ENCODE assay signal across 8 cellular contexts in the genomic region with DNA sequence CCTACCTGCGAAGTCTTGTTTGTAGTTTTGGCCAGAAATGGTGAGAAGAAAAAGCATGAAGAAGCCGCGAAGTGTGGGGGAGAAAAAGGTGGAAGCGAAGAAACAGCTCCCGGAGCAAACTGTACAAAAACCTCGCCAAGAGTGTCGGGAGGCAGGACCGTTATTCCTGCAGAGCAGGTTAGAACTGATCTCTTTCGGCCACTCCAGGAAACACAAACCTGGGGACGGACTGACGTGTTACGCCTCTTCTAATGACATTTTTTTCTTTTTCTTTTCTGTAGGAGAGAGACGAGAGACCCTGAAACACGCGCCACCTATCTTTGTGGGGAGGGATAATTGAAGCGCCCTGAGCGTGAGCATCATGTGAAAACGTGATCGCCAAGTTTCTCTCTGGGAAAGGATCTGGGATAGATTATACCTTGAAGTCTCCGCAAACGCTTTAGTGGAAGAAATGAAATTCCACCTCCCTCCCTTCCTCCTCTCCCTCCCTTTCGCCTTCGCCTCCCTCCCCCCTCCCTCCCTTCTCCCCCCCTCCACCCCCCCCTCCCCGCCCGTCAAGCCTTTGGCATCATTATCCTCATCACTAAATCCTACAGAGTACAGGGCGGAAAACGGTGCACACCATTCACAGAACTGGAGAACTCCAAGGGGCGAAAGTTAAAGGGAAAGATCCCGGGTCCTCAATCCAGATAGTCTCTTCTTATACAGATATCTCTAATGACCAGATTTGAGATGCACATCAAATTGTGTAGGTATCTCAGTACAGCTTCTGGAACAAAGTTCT. TPM values are rescaled to one million over a fixed set of nuclear protein-coding genes. Genes with fewer than 3 reads are reported as not detected.
DNase-seq lines count a peak whose midpoint lies in the region; ATAC-seq and TF ChIP-seq lines count a peak whose summit lies in the region.

A gene (minus strand): TSS at position 186 of the 784 bp plus-strand sequence. CDS start 2,769 bp downstream, outside the sequence.

- H3K27me3 ChIP-seq in prostate gland (replicated peaks; ENCODE audit: insufficient read depth), result peaks cover 13% of the 10 kb centered on the region

- DNase-seq in activated gamma-delta T cell treated with Interleukin-2 at 50 U/mL for 16 hours (peak; percentile 36), activated gamma-delta T cell (lab: John Stamatoyannopoulos, UW) (no peak), NCI-H748 treated with DMSO at 0.1 percent for 48 hours (lab: John Stamatoyannopoulos, UW) (peak; percentile 49), amygdala (lab: John Stamatoyannopoulos, UW) (peak in 29 of 56 donors; percentile 29 to 76 (median 53)), left ventricle myocardium superior (peak; percentile 55), prostate gland (ENCODE audit: low spot score) (no peak)

- ATAC-seq in left ventricle myocardium superior, result peak; percentile 31
- ATAC-seq in GM18511 (IDR thresholded peaks at IDR 0.05; ENCODE audit: unreplicated experiment), result no peak
- ATAC-seq in HG03039 (IDR thresholded peaks at IDR 0.05; ENCODE audit: unreplicated experiment), result no peak

- no peak for TF ChIP-seq POLR2A in prostate gland (IDR thresholded peaks at IDR 0.05)

- no peaks in the 10 kb centered on the region for H3K36me3 ChIP-seq in prostate gland

- intact Hi-C loops in left ventricle myocardium superior (cut with micrococcal nuclease) (loop anchor here (10.0 kb wide), 1 partner anchor 185 kb away; a partner anchor contains a TSS), prostate gland (cut with DNase I) (loop anchor here (5.0 kb wide), 3 partner anchors 188 to 1232 kb away; a partner anchor contains a TSS)

- H3K9me3 ChIP-seq in prostate gland, result no peaks in the 10 kb centered on the region

- H3K4me3 ChIP-seq in prostate gland, result peak within 1 kb of the TSS; percentile 44 to 51

- H3K27ac ChIP-seq in prostate gland, result peak within 1 kb of the TSS; percentile 84

- WGBS in prostate gland, result 2% methylated on average over 26 of the region's 29 CpGs

- peak in 2 of 4 experiments; percentile 25 to 42 for TF ChIP-seq CTCF in prostate gland (IDR thresholded peaks at IDR 0.05)

- H3K4me1 ChIP-seq in prostate gland (replicated peaks), result no peaks in the 10 kb centered on the region

RNA-seq across cellular contexts. Expression of the gene that starts here (rescaled TPM):
- total RNA-seq in left ventricle myocardium superior (83.2 TPM), prostate gland (10 to 100 TPM; 13.1 to 80.4 TPM)

Comparison
In these comparisons a context has a peak if more than half of its experiments do, and no peak if none do; other contexts are left out.
1. DNase-seq: peak in activated gamma-delta T cell treated with Interleukin-2 at 50 U/mL for 16 hours (single experiment), NCI-H748 treated with DMSO at 0.1 percent for 48 hours (single experiment), amygdala (29 of 56) and left ventricle myocardium superior (single experiment); none in activated gamma-delta T cell (single experiment) and prostate gland (single experiment).